In genomic region chr1:44485229-44485932, GRCh38 we compare ENCODE assay signal across 1 cellular context.
TF ChIP-seq lines count a peak whose summit lies in the region.

No MANE protein-coding gene starts in this region.

TF ChIP-seq in IMR-90, 13 proteins besides CTCF, POLR2A, EP300 and RAD21 (continued from another document):
- TF ChIP-seq USF2 (IDR thresholded peaks at IDR 0.05; ENCODE audit: low read depth, low read length) = no peak
- peak; percentile 87 for TF ChIP-seq NFE2L2 (IDR thresholded peaks at IDR 0.05; ENCODE audit: low read depth, low read length)
- no peak for TF ChIP-seq RFX5 (IDR thresholded peaks at IDR 0.05; ENCODE audit: low read depth, low read length)
- TF ChIP-seq FOS (IDR thresholded peaks at IDR 0.05; ENCODE audit: low read depth, low read length) = peak; percentile 36
